Comparison of ENCODE assay signal across 1 cellular context in the genomic region with DNA sequence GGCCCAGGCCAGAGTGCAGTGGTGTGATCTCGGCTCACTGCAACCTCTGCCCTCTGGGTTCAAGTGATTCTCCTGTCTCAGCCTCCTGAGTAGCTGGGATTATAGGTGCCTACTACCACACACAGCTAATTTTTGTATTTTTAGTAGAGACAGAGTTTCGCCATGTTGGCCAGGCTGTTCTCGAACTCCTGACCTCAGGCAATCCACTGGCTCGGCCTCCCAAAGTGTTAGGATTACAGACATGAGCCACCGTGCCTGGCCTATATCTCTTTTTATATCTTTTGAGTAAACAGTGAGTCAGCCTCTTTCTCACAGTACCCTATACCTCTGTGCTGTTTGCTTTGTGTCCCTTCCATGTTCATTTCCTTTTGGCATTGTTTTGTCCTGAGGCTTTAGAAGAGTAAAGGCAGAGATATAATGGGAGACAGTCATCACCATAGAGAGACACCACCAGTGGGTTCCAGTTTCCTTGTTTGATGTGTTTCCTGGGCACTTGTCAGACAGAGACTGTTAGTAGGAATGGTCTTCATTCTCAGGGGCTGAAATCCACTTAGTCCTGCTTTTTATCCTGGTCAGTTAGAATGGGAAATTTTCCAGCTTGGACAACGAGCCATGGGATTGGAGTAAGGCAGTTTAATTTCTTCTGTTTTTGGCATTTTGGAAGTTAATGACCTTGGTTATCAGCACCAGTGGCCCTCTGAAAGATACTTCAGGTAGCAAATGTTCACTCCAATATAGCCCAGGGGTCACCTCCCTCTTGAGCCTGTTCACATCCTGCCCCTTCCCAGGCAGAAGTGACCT.
A peak's percentile ranks its signal among the peaks of the same experiment; 100 is the strongest.
TF ChIP-seq lines count a peak whose summit lies in the region.

No MANE protein-coding gene starts in this region.

TF ChIP-seq in HepG2, 621 proteins besides CTCF, POLR2A, EP300 and RAD21 (continued from another document):
- no peak for TF ChIP-seq HNRNPUL1 (IDR thresholded peaks at IDR 0.05; ENCODE audit: low read depth, low read length)
- peak; percentile 74; the same call in 1 of the 2 replicates for TF ChIP-seq MIXL1 (CRISPR knock-in tag; IDR thresholded peaks at IDR 0.05)
- peak; percentile 49 for TF ChIP-seq ZNF121 (CRISPR knock-in tag; IDR thresholded peaks at IDR 0.05)
- peak; percentile 95 for TF ChIP-seq ZNF12 (CRISPR knock-in tag; IDR thresholded peaks at IDR 0.05)
- TF ChIP-seq, protein P1, sequence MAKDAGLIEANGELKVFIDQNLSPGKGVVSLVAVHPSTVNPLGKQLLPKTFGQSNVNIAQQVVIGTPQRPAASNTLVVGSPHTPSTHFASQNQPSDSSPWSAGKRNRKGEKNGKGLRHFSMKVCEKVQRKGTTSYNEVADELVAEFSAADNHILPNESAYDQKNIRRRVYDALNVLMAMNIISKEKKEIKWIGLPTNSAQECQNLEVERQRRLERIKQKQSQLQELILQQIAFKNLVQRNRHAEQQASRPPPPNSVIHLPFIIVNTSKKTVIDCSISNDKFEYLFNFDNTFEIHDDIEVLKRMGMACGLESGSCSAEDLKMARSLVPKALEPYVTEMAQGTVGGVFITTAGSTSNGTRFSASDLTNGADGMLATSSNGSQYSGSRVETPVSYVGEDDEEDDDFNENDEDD (CRISPR knock-in tag; IDR thresholded peaks at IDR 0.05; ENCODE audit: borderline replicate concordance) = no peak
- TF ChIP-seq ZNF691 (CRISPR knock-in tag; IDR thresholded peaks at IDR 0.05; ENCODE audit: borderline replicate concordance, low read depth) = peak; percentile 78; the same call in 1 of the 2 replicates
- no peak for TF ChIP-seq ZNF713 (CRISPR knock-in tag; IDR thresholded peaks at IDR 0.05)
- peak; percentile 95 for TF ChIP-seq EHMT2 (IDR thresholded peaks at IDR 0.05; ENCODE audit: borderline replicate concordance, low read depth, low read length)
- peak; percentile 93 for TF ChIP-seq MED1 (CRISPR knock-in tag; IDR thresholded peaks at IDR 0.05)
- TF ChIP-seq, protein P2, sequence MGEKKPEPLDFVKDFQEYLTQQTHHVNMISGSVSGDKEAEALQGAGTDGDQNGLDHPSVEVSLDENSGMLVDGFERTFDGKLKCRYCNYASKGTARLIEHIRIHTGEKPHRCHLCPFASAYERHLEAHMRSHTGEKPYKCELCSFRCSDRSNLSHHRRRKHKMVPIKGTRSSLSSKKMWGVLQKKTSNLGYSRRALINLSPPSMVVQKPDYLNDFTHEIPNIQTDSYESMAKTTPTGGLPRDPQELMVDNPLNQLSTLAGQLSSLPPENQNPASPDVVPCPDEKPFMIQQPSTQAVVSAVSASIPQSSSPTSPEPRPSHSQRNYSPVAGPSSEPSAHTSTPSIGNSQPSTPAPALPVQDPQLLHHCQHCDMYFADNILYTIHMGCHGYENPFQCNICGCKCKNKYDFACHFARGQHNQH (CRISPR knock-in tag; IDR thresholded peaks at IDR 0.05) = peak; percentile 92
- no peak; the same call in 1 of the 2 replicates for TF ChIP-seq ZNF552 (CRISPR knock-in tag; IDR thresholded peaks at IDR 0.05; ENCODE audit: borderline replicate concordance)
- TF ChIP-seq MEIS2 (CRISPR knock-in tag; IDR thresholded peaks at IDR 0.05) = no peak; the same call in none of the 2 replicates
- TF ChIP-seq ZSCAN30 (CRISPR knock-in tag; IDR thresholded peaks at IDR 0.05) = no peak
- 0 out of 2 replicates have a peak, but pooled peaks have one; percentile 38 for TF ChIP-seq ZNF230 (CRISPR knock-in tag; IDR thresholded peaks at IDR 0.05)
- TF ChIP-seq SAFB2 (CRISPR knock-in tag; IDR thresholded peaks at IDR 0.05; ENCODE audit: borderline replicate concordance, low read depth) = peak; percentile 75; the same call in 1 of the 2 replicates
TF ChIP-seq in HepG2: peak in this region for 253.
